ENCODE assay signal across 8 cellular contexts in genomic region chr17:39462644-39463375, GRCh38. TPM values are rescaled to one million over a fixed set of nuclear protein-coding genes. Genes with fewer than 3 reads are reported as not detected.
DNase-seq lines count a peak whose midpoint lies in the region; ATAC-seq and TF ChIP-seq lines count a peak whose summit lies in the region.

No MANE protein-coding gene starts in this region.

- H3K27me3 ChIP-seq in colonic mucosa (no peaks in the 10 kb centered on the region), transverse colon (no peaks in the 10 kb centered on the region)

- H3K36me3 ChIP-seq in colonic mucosa = no peaks in the 10 kb centered on the region
- no peaks in the 10 kb centered on the region for H3K36me3 ChIP-seq in transverse colon

- in situ Hi-C loops in transverse colon (cut with MboI; ENCODE audit: low pct_ligation_motif_present in 1 of 4, low pct_unique_long_range_greater_than_20kb in 1 of 4, low sequenced_read_pairs in 3 of 4) = no loop called here

- H3K9ac ChIP-seq in colonic mucosa (ENCODE audit: low read depth in 2 of 2, low read length in 2 of 2) = peak overlapping the region; percentile 97 to 99

- TF ChIP-seq EP300 in transverse colon (IDR thresholded peaks at IDR 0.05; ENCODE audit: low read depth) = no peak

- TF ChIP-seq POLR2A in transverse colon (IDR thresholded peaks at IDR 0.05) = no peak
- no peak for TF ChIP-seq POLR2A in GM18505 (IDR thresholded peaks at IDR 0.05; ENCODE audit: borderline replicate concordance, extremely low read depth, insufficient read depth, insufficient read length)

- H3K4me3 ChIP-seq in GM08714 (ENCODE audit: low read length) = peak overlapping the region; percentile 94
- H3K4me3 ChIP-seq in colonic mucosa = peak overlapping the region; percentile 54
- H3K4me3 ChIP-seq in transverse colon = peak overlapping the region; percentile 73 to 97 (median 79)

- intact Hi-C loops in colonic mucosa (cut with DNase I) (no loop called here), transverse colon (cut with DNase I; ENCODE audit: low total_unique reads) (no loop called here)

- DNase-seq in NOMO-1 treated with dmso at 0.1 percent for 144 hours (lab: John Stamatoyannopoulos, UW; ENCODE audit: unreplicated experiment) (peak; percentile 6), colonic mucosa (peak; percentile 29), lung microvascular endothelial cell (ENCODE audit: low read depth in 2 of 2) (peak; percentile 27 to 38), transverse colon (peak; percentile 17), NCI-H2081 (lab: John Stamatoyannopoulos, UW) (no peak), epidermal melanocyte (ENCODE audit: insufficient read length, low spot score) (no peak)

- H3K27ac ChIP-seq in colonic mucosa (peak overlapping the region; percentile 96), transverse colon (peak overlapping the region; percentile 97 to 100 (median 98))

- no peak for TF ChIP-seq CTCF in colonic mucosa (IDR thresholded peaks at IDR 0.05)
- no peak for TF ChIP-seq CTCF in transverse colon (IDR thresholded peaks at IDR 0.05)

- 0 to 2% methylated on average over 3 to 12 of the region's 27 CpGs for WGBS in transverse colon (ENCODE audit: low coverage in 1 of 2), 2 donors

- H3K9me3 ChIP-seq in colonic mucosa (no peaks in the 10 kb centered on the region), transverse colon (no peaks in the 10 kb centered on the region)

- ATAC-seq in GM18505 (IDR thresholded peaks at IDR 0.05; ENCODE audit: unreplicated experiment) = no peak

- H3K4me1 ChIP-seq in colonic mucosa (peaks cover 4% of the 10 kb centered on the region), transverse colon (peaks cover 10 to 39% (median 32%) of the 10 kb centered on the region in 4 donors)

RNA-seq across cellular contexts. Expression of gene CDK12, which starts 1.5 kb away (rescaled TPM):
- total RNA-seq in colonic mucosa (10 to 100 TPM; 40.1 to 55.3 TPM), lung microvascular endothelial cell (12.4 and 19.2 TPM in 2 replicates), transverse colon (10 to 100 TPM; 31.4 to 66.5 (median 49.4) TPM)

RNA-seq across cellular contexts. Expression of gene MED1, which starts 11.7 kb away (rescaled TPM):
- total RNA-seq in colonic mucosa = 10 to 100 TPM; 29.1 to 31.2 TPM
- 15.3 and 19.6 TPM in 2 replicates for total RNA-seq in lung microvascular endothelial cell
- 10 to 100 TPM in 3 of 4 donors, 1 to 10 TPM in 1; 4.8 to 20.9 (median 18.7) TPM for total RNA-seq in transverse colon

Comparison
In these comparisons a context has a peak if more than half of its experiments do, and no peak if none do; other contexts are left out.
1. DNase-seq: peak in NOMO-1 treated with dmso at 0.1 percent for 144 hours (single experiment), colonic mucosa (single experiment), lung microvascular endothelial cell (2 of 2) and transverse colon (single experiment); none in NCI-H2081 (0 of 2) and epidermal melanocyte (single experiment).
2. Peak in every context shown above with its lines, with median percentiles within 50 percentile points of each other: H3K4me3 ChIP-seq.